Comparison of ENCODE assay signal across 8 cellular contexts in genomic region chr17:59106463-59107305, GRCh38. TPM values are rescaled to one million over a fixed set of nuclear protein-coding genes. Genes with fewer than 3 reads are reported as not detected.
DNase-seq lines count a peak whose midpoint lies in the region; ATAC-seq lines count a peak whose summit lies in the region.

Gene TRIM37 (minus strand): TSS chr17:59106880. CDS start chr17:59106461, 419 bp downstream.

- DNase-seq in COLO668 (lab: John Stamatoyannopoulos, UW; ENCODE audit: unreplicated experiment) (peak; percentile 96), HS-5 (ENCODE audit: low read depth) (peak; percentile 95), lung microvascular endothelial cell (ENCODE audit: low read depth in 2 of 2) (peak; percentile 99 to 100)
- peak; percentile 98 for DNase-seq in NK-92 treated with Interleukin-12 subunit alpha and Interleukin-12 subunit beta, amount 100 ng/mL, for 24 hours (lab: John Stamatoyannopoulos, UW)
- peak; percentile 99 for DNase-seq in activated CD8-positive, alpha-beta memory T cell treated with anti-CD3 and anti-CD28 coated beads for 24 hours
- peak; percentile 97 for DNase-seq in effector CD8-positive, alpha-beta T cell (lab: John Stamatoyannopoulos, UW)
- peak; percentile 95 to 99 (median 97) for DNase-seq in stimulated activated CD4-positive, alpha-beta T cell treated with anti-CD3 and anti-CD28 coated beads, TNF-alpha, amount 100 ng/mL, for 48 hours (ENCODE audit: low read depth in 3 of 3)

- ATAC-seq in GM19468 (IDR thresholded peaks at IDR 0.05; ENCODE audit: extremely low read depth, unreplicated experiment), result peak; percentile 95

RNA-seq across cellular contexts. Expression of gene TRIM37, which starts in this region (rescaled TPM):
- total RNA-seq in lung microvascular endothelial cell, result 33.1 and 33.3 TPM in 2 replicates

Comparison
In these comparisons a context has a peak if more than half of its experiments do, and no peak if none do; other contexts are left out.
1. Peak in every context shown above with its lines: DNase-seq and ATAC-seq.